ENCODE assay signal across 6 cellular contexts in genomic region chr20:62367483-62368302, GRCh38. TPM values are rescaled to one million over a fixed set of nuclear protein-coding genes. Genes with fewer than 3 reads are reported as not detected.
DNase-seq lines count a peak whose midpoint lies in the region; ATAC-seq lines count a peak whose summit lies in the region.

No MANE protein-coding gene starts in this region.

- no peak for ATAC-seq in GM21737 (IDR thresholded peaks at IDR 0.05; ENCODE audit: unreplicated experiment)

- no peaks in the 10 kb centered on the region for H3K79me2 ChIP-seq in Karpas-422 (ENCODE audit: low read length)

- H3K36me3 ChIP-seq in Karpas-422 (ENCODE audit: insufficient read depth, low read length) (no peaks in the 10 kb centered on the region), mucosa of rectum (ENCODE audit: control insufficient read depth in 2 of 2, insufficient read depth in 2 of 2, low read length in 2 of 2) (no peaks in the 10 kb centered on the region)

- H3K9me3 ChIP-seq in Karpas-422 (ENCODE audit: low read length) = no peaks in the 10 kb centered on the region
- H3K9me3 ChIP-seq in mucosa of rectum (ENCODE audit: control insufficient read depth in 2 of 2, low read length in 2 of 2) = no peaks in the 10 kb centered on the region

- peaks cover 25% of the 10 kb centered on the region; the same call in 1 of the 2 replicates for H4K20me1 ChIP-seq in Karpas-422 (ENCODE audit: insufficient read depth, low read depth, low read length)

- peak overlapping the region; percentile 81 for H3K4me2 ChIP-seq in Karpas-422 (ENCODE audit: low read depth, low read length, poor library complexity, severe bottlenecking)

- no peak overlapping the region for H3K27ac Mint-ChIP-seq in activated naive CD4-positive, alpha-beta T cell treated with anti-CD3 and anti-CD28 coated beads, Interleukin-2, amount 50 U/mL, for 24 hours

- no peaks in the 10 kb centered on the region for H3K36me3 Mint-ChIP-seq in activated naive CD4-positive, alpha-beta T cell treated with anti-CD3 and anti-CD28 coated beads, Interleukin-2, amount 50 U/mL, for 24 hours

- no peak overlapping the region for H2AFZ ChIP-seq in Karpas-422 (ENCODE audit: low read length)

- H3K9ac ChIP-seq in Karpas-422 (ENCODE audit: low read length) (peak overlapping the region; percentile 55), mucosa of rectum (ENCODE audit: low read depth in 1 of 2, low read length in 2 of 2) (no peak overlapping the region)

- no peak overlapping the region for H3K27ac ChIP-seq in Karpas-422 (ENCODE audit: low read length)
- peak overlapping the region; percentile 13 to 68 for H3K27ac ChIP-seq in mucosa of rectum (ENCODE audit: low read depth in 2 of 2, low read length in 2 of 2)

- H3K4me1 Mint-ChIP-seq in activated naive CD4-positive, alpha-beta T cell treated with anti-CD3 and anti-CD28 coated beads, Interleukin-2, amount 50 U/mL, for 24 hours = no peaks in the 10 kb centered on the region

- no peaks in the 10 kb centered on the region for H3K9me3 Mint-ChIP-seq in activated naive CD4-positive, alpha-beta T cell treated with anti-CD3 and anti-CD28 coated beads, Interleukin-2, amount 50 U/mL, for 24 hours

- no peaks in the 10 kb centered on the region for H3K27me3 ChIP-seq in Karpas-422 (ENCODE audit: low read length)
- H3K27me3 ChIP-seq in mucosa of rectum (ENCODE audit: control insufficient read depth in 2 of 2, insufficient read depth in 2 of 2, low read length in 2 of 2) = peaks cover 19 to 30% of the 10 kb centered on the region in 2 donors

- peaks cover 26% of the 10 kb centered on the region for H3K4me1 ChIP-seq in Karpas-422 (ENCODE audit: low read length)
- peaks cover 13 to 20% of the 10 kb centered on the region in 2 donors for H3K4me1 ChIP-seq in mucosa of rectum (ENCODE audit: control insufficient read depth in 2 of 2, insufficient read depth in 2 of 2, low read length in 2 of 2)

- H3K4me3 ChIP-seq in Karpas-422 (ENCODE audit: low read length) (peak overlapping the region; percentile 53; the same call in 1 of the 2 replicates), mucosa of rectum (ENCODE audit: low read length in 2 of 2) (peak overlapping the region; percentile 37 to 48)

- DNase-seq in Karpas-422 (peak; percentile 56), EL (no peak), globus pallidus (ENCODE audit: low spot score) (no peak)

- peak overlapping the region; percentile 52 for H3K4me3 Mint-ChIP-seq in activated naive CD4-positive, alpha-beta T cell treated with anti-CD3 and anti-CD28 coated beads, Interleukin-2, amount 50 U/mL, for 24 hours

- no peaks in the 10 kb centered on the region for H3K9me2 ChIP-seq in Karpas-422 (replicated peaks; ENCODE audit: insufficient read depth, low read length)

- peaks cover 16% of the 10 kb centered on the region for H3K27me3 Mint-ChIP-seq in activated naive CD4-positive, alpha-beta T cell treated with anti-CD3 and anti-CD28 coated beads, Interleukin-2, amount 50 U/mL, for 24 hours

RNA-seq across cellular contexts. Expression of gene LAMA5, which starts 0.6 kb away (rescaled TPM):
- 3.2 and 17.5 TPM in 2 replicates for total RNA-seq in Karpas-422 (2014; rRNA removed; shearing (Covaris generic); ENCODE audit: low replicate concordance)

RNA-seq across cellular contexts. Expression of gene RPS21, which starts 19.2 kb away (rescaled TPM):
- 1,523 and 2,619 TPM in 2 replicates for total RNA-seq in Karpas-422 (2014; rRNA removed; shearing (Covaris generic); ENCODE audit: low replicate concordance)

RNA-seq across cellular contexts. Expression of gene CABLES2, which starts 39.4 kb away (rescaled TPM):
- 7.2 and 7.6 TPM in 2 replicates for total RNA-seq in Karpas-422 (2014; rRNA removed; shearing (Covaris generic); ENCODE audit: low replicate concordance)

RNA-seq across cellular contexts. Expression of gene RBBP8NL, which starts 59.6 kb away (rescaled TPM):
- not detected in 2 replicates for total RNA-seq in Karpas-422 (2014; rRNA removed; shearing (Covaris generic); ENCODE audit: low replicate concordance)
